Comparison of ENCODE assay signal across 11 cellular contexts in genomic region chr5:139760066-139761056, GRCh38. TPM values are rescaled to one million over a fixed set of nuclear protein-coding genes. Genes with fewer than 3 reads are reported as not detected.
DNase-seq lines count a peak whose midpoint lies in the region; ATAC-seq, FAIRE-seq and TF ChIP-seq lines count a peak whose summit lies in the region.
"Had no signal": no experiment of that assay in that cellular context is flagged by ENCODE, and none has a peak within 500 bp of the region (broad histone marks: within the 10 kb centered on the region; RNA-seq: fewer than 3 reads in every experiment).

No MANE protein-coding gene starts in this region.

- H3K4me1 Mint-ChIP-seq in progenitor cell of endocrine pancreas (ENCODE audit: low read depth), result peaks cover 32% of the 10 kb centered on the region

- H4K20me1 ChIP-seq in H1 (replicated peaks in 1 of 2; ENCODE audit: control insufficient read depth in 1 of 2, insufficient read depth in 2 of 2, low read length in 2 of 2), result peaks cover 2 to 8% of the 10 kb centered on the region in 2 experiments

- WGBS in H1 (ENCODE audit: extremely low coverage in 1 of 2, insufficient coverage in 1 of 2, insufficient read length in 1 of 2, insufficient replicate concordance in 2 of 2, low coverage in 1 of 2, low lambda C conversion rate in 2 of 2, missing lambda C conversion rate in 1 of 2), 2 experiments, result 89% methylated on average over 6 of the region's 6 CpGs; no CpG with 5 or more reads in 1 of the 2 experiments

- no peak for TF ChIP-seq RAD21 in H1 (IDR thresholded peaks at IDR 0.05 in 1 of 2, conservative IDR thresholded peaks at IDR 0.05 in 1 of 2; ENCODE audit: low read depth in 2 of 2, low read length in 2 of 2)

- no peak overlapping the region for H3K4me3 Mint-ChIP-seq in progenitor cell of endocrine pancreas (ENCODE audit: low read depth)

- peaks cover 11% of the 10 kb centered on the region for H3K23me2 ChIP-seq in H1 (ENCODE audit: low read depth, low read length)

- no peaks in the 10 kb centered on the region for H3K9me3 Mint-ChIP-seq in progenitor cell of endocrine pancreas (ENCODE audit: low read depth)

- H3K9ac ChIP-seq in H1 (replicated peaks in 1 of 4; ENCODE audit: extremely low read depth in 1 of 4, low read depth in 3 of 4, low read length in 3 of 4), result no peak overlapping the region

- peaks cover 67% of the 10 kb centered on the region for H3K27me3 Mint-ChIP-seq in progenitor cell of endocrine pancreas

- DNase-seq in G401 (ENCODE audit: low spot score) (peak; percentile 58), RPMI8226 (peak; percentile 72), H1 (ENCODE audit: low read depth in 1 of 2, low spot score in 2 of 2) (no peak), progenitor cell of endocrine pancreas (ENCODE audit: low spot score, unreplicated experiment) (no peak), frontal cortex (ENCODE audit: low spot score in 2 of 2) (no peak), HuH-7.5 (ENCODE audit: low spot score) (no peak)
- DNase-seq in activated effector memory CD4-positive, alpha-beta T cell treated with Interleukin-2 at 50 U/mL for 16 hours, result no peak
- DNase-seq: activated CD4-positive, alpha-beta T cell treated with anti-CD3 and anti-CD28 coated beads, Interleukin-2, amount 50 U/mL, for 4 hours; MM.1S had no signal

- no peaks in the 10 kb centered on the region for H3K36me3 ChIP-seq in H1 (ENCODE audit: control insufficient read depth in 2 of 4, insufficient read depth in 4 of 4, low read length in 3 of 4)
- H3K36me3 ChIP-seq: left lung had no signal

- no peak overlapping the region for H3K23ac ChIP-seq in H1 (ENCODE audit: insufficient read length)

- H2BK12ac ChIP-seq in H1 (ENCODE audit: low read depth, low read length), result peak overlapping the region; percentile 68; the same call in 1 of the 2 replicates

- no peaks in the 10 kb centered on the region for H3K79me1 ChIP-seq in H1 (ENCODE audit: low read depth, low read length)

- no peak for TF ChIP-seq EP300 in H1 (IDR thresholded peaks at IDR 0.05; ENCODE audit: borderline replicate concordance in 1 of 2, low read depth in 2 of 2, low read length in 2 of 2)

- H4K8ac ChIP-seq in H1 (ENCODE audit: extremely low read depth, insufficient read depth, low read length), result no peak overlapping the region; the same call in 1 of the 2 replicates

- no peak overlapping the region for H3K4ac ChIP-seq in H1 (replicated peaks; ENCODE audit: insufficient read length, low read depth, low read length)

- TF ChIP-seq CTCF in H1 (IDR thresholded peaks at IDR 0.05; ENCODE audit: control extremely low read depth in 1 of 3, insufficient read depth in 1 of 3, low read depth in 1 of 3, low read length in 3 of 3) (no peak), progenitor cell of endocrine pancreas (IDR thresholded peaks at IDR 0.05; ENCODE audit: unreplicated experiment) (no peak)

- H3K4me1 ChIP-seq in H1 (replicated peaks in 1 of 4; ENCODE audit: control insufficient read depth in 3 of 4, insufficient read depth in 4 of 4, low read length in 3 of 4), result peaks cover 12 to 37% (median 20%) of the 10 kb centered on the region in 4 experiments

- H3K27ac ChIP-seq in H1 (ENCODE audit: low read depth, low read length), result no peak overlapping the region
- H3K27ac ChIP-seq: left lung had no signal

- no peak overlapping the region for H2BK20ac ChIP-seq in H1 (ENCODE audit: low read length)

- POLR2A ChIA-PET in H1 (lab: Charles Lee; ENCODE audit: partially characterized antibody), result interaction anchor here (1.5 to 2.0 kb wide), 3 partner anchors 10 to 50 kb away, joined by 3 to 9 read pairs (median 4); no protein-coding TSS in a partner anchor

- H2AK5ac ChIP-seq in H1 (ENCODE audit: low read depth, low read length), result no peak overlapping the region; the same call in 1 of the 2 replicates

- no peak overlapping the region for H3K4me3 ChIP-seq in H1 (ENCODE audit: extremely low read depth in 1 of 4, insufficient read depth in 2 of 4, low read depth in 3 of 4, low read length in 4 of 4)
- H3K4me3 ChIP-seq: left lung had no signal

- peak overlapping the region; percentile 59 for H2BK120ac ChIP-seq in H1 (replicated peaks; ENCODE audit: low read depth, low read length)

- 0 out of 2 replicates have a peak overlapping the region, but pooled peaks have one; percentile 24 for H2BK5ac ChIP-seq in H1 (ENCODE audit: low read depth, low read length)

- CTCF ChIA-PET in H1 (lab: Charles Lee; ENCODE audit: partially characterized antibody), result interaction anchor here (0.8 to 5.1 kb wide), 5 partner anchors 15 to 284 kb away, joined by 3 to 58 read pairs (median 3); no protein-coding TSS in a partner anchor

- ATAC-seq in HG03280 (IDR thresholded peaks at IDR 0.05; ENCODE audit: unreplicated experiment), result no peak
- ATAC-seq: left lung had no signal

- in situ Hi-C loops in G401 (cut with HindIII; ENCODE audit: low sequenced_read_pairs), result no loop called here

- H4K91ac ChIP-seq in H1 (replicated peaks; ENCODE audit: insufficient read length, low read length), result no peak overlapping the region

- H3K27me3 ChIP-seq in H1 (replicated peaks in 1 of 4; ENCODE audit: control insufficient read depth in 3 of 4, extremely low read depth in 1 of 4, insufficient read depth in 3 of 4, low read length in 3 of 4), result peaks cover 16 to 63% (median 52%) of the 10 kb centered on the region in 4 experiments

- no peaks in the 10 kb centered on the region for H3K36me3 Mint-ChIP-seq in progenitor cell of endocrine pancreas (ENCODE audit: insufficient read depth)

- no peaks in the 10 kb centered on the region for H3K79me2 ChIP-seq in H1 (ENCODE audit: control insufficient read depth in 1 of 2, insufficient read depth in 2 of 2, low read length in 2 of 2)

- H3K9me3 ChIP-seq in H1 (ENCODE audit: insufficient read depth in 2 of 2, low read depth in 1 of 2, low read length in 1 of 2), result no peaks in the 10 kb centered on the region
- H3K9me3 ChIP-seq: left lung had no signal

- H3K14ac ChIP-seq in H1 (ENCODE audit: insufficient read length), result no peak overlapping the region

- peak overlapping the region; percentile 81 for H3K27ac Mint-ChIP-seq in progenitor cell of endocrine pancreas

- FAIRE-seq in H1 (lab: Jason Lieb, UNC) (no peak), frontal cortex (lab: Jason Lieb, UNC) (no peak)

- no peak overlapping the region for H3K4me2 ChIP-seq in H1 (ENCODE audit: insufficient read depth in 1 of 2, low read depth in 2 of 2, low read length in 2 of 2)

- H3K56ac ChIP-seq in H1 (replicated peaks; ENCODE audit: insufficient read length, low read depth, low read length), result no peak overlapping the region

- no peak for TF ChIP-seq POLR2A in H1 (IDR thresholded peaks at IDR 0.05; ENCODE audit: control extremely low read depth in 1 of 2, low read depth in 2 of 2, low read length in 2 of 2)

- no peak overlapping the region for H4K5ac ChIP-seq in H1 (ENCODE audit: insufficient read length, low read depth, low read length)

- H2BK15ac ChIP-seq in H1 (ENCODE audit: low read length), result peak overlapping the region; percentile 88; the same call in 1 of the 2 replicates

- H2AFZ ChIP-seq in H1 (ENCODE audit: low read length), result no peak overlapping the region

- H3K18ac ChIP-seq in H1 (ENCODE audit: extremely low read depth, low read length), result peak overlapping the region; percentile 48; the same call in 1 of the 2 replicates

TF ChIP-seq in H1, 55 proteins besides CTCF, POLR2A, EP300 and RAD21 (continues in another document):
- TF ChIP-seq TAF1 (IDR thresholded peaks at IDR 0.05; ENCODE audit: low read depth, low read length) (no peak), RFX5 (IDR thresholded peaks at IDR 0.05; ENCODE audit: borderline replicate concordance, low read depth, low read length) (no peak), FOSL1 (IDR thresholded peaks at IDR 0.05; ENCODE audit: insufficient read depth, low read depth, low read length) (no peak), SRF (IDR thresholded peaks at IDR 0.05; ENCODE audit: low read depth, low read length) (no peak), GTF2F1 (IDR thresholded peaks at IDR 0.05; ENCODE audit: borderline replicate concordance, low read depth, low read length) (no peak), ASH2L (IDR thresholded peaks at IDR 0.05; ENCODE audit: low read length) (no peak), TBP (IDR thresholded peaks at IDR 0.05; ENCODE audit: low read depth, low read length) (no peak), PHF8 (conservative IDR thresholded peaks at IDR 0.05; ENCODE audit: low read depth, low read length) (no peak), CHD1 (IDR thresholded peaks at IDR 0.05; ENCODE audit: low read depth, low read length) (no peak), SIRT6 (IDR thresholded peaks at IDR 0.05; ENCODE audit: low read length) (no peak), GABPA (IDR thresholded peaks at IDR 0.05; ENCODE audit: borderline replicate concordance, insufficient read depth, low read length) (no peak)

RNA-seq across cellular contexts. Expression of gene PSD2, which starts 35.2 kb away (rescaled TPM):
- total RNA-seq in G401 (2014; rRNA removed; shearing (Covaris generic)), result 0.31 and 2.0 TPM in 2 replicates
- total RNA-seq in H1 (2021; fragmentation: NEBNext Ultra II Directional; extraction: Animal tissue kit (Norgen Biotek cat#: 25700)), result 0.06 and 0.13 TPM in 2 replicates
- 0.14 and 0.25 TPM in 2 replicates for polyA plus RNA-seq in H1 (2011; rRNA removed)
- polyA plus RNA-seq in H1 (2011; cell fraction: cytosol; rRNA removed), result 0.23 TPM
- polyA plus RNA-seq in H1 (2011; cell fraction: nucleus; rRNA removed), result 0.48 TPM
- polyA plus RNA-seq in H1 (2012, experiment 1 of 2), result 0.09 to 0.24 TPM (median 0.15 TPM) in 4 replicates
- polyA plus RNA-seq in H1 (2012, experiment 2 of 2), result 0.14 TPM
- polyA plus RNA-seq in H1 (2013, experiment 1 of 2), result 0.06 TPM
- polyA plus RNA-seq in H1 (2013, experiment 2 of 2), result 0.09 TPM
- 0.17 TPM in 1 of 2 replicates, not detected in the other for polyA minus RNA-seq in H1 (2011; rRNA and poly(A)+ RNA removed)
- not detected for polyA minus RNA-seq in H1 (2011; cell fraction: cytosol; rRNA and poly(A)+ RNA removed)
- 0.20 TPM for polyA minus RNA-seq in H1 (2011; cell fraction: nucleus; rRNA and poly(A)+ RNA removed)
- total RNA-seq in progenitor cell of endocrine pancreas, result 0.14 and 0.18 TPM in 2 replicates
- 15.9 TPM for total RNA-seq in frontal cortex

Comparison
In these comparisons a context has a peak if more than half of its experiments do, and no peak if none do; other contexts are left out.
1. DNase-seq: peak in G401 (single experiment) and RPMI8226 (single experiment); none in H1 (0 of 2), progenitor cell of endocrine pancreas (single experiment), frontal cortex (0 of 2), activated effector memory CD4-positive, alpha-beta T cell treated with Interleukin-2 at 50 U/mL for 16 hours (single experiment) and HuH-7.5 (single experiment).